In genomic region chr14:38206689-38207088, GRCh38 we compare ENCODE assay signal across 3 cellular contexts.
A peak's percentile ranks its signal among the peaks of the same experiment; 100 is the strongest.
TF ChIP-seq lines count a peak whose summit lies in the region.

No MANE protein-coding gene starts in this region.

TF ChIP-seq in GM23338, 12 proteins besides CTCF, POLR2A, EP300 and RAD21:
- no peak for TF ChIP-seq JUNB (IDR thresholded peaks at IDR 0.05; ENCODE audit: unreplicated experiment)
- TF ChIP-seq EZH2phosphoT487 (IDR thresholded peaks at IDR 0.05; ENCODE audit: unreplicated experiment) = no peak
- no peak for TF ChIP-seq ETS1 (IDR thresholded peaks at IDR 0.05)
- no peak for TF ChIP-seq NANOG (IDR thresholded peaks at IDR 0.05; ENCODE audit: borderline replicate concordance)
- TF ChIP-seq ZNF331 (CRISPR knock-in tag; IDR thresholded peaks at IDR 0.05; ENCODE audit: low read depth) = no peak
- TF ChIP-seq REST (IDR thresholded peaks at IDR 0.05; ENCODE audit: unreplicated experiment) = no peak
- no peak for TF ChIP-seq ZNF114 (CRISPR knock-in tag; IDR thresholded peaks at IDR 0.05)
- TF ChIP-seq STAT1 (IDR thresholded peaks at IDR 0.05; ENCODE audit: unreplicated experiment) = no peak

TF ChIP-seq in WTC11, 78 proteins besides CTCF, POLR2A, EP300 and RAD21 (continues in another document):
- TF ChIP-seq ZNF416 (CRISPR knock-in tag; IDR thresholded peaks at IDR 0.05) (peak; percentile 54; the same call in 1 of the 2 replicates), ZNF425 (CRISPR knock-in tag; conservative IDR thresholded peaks at IDR 0.05) (peak; percentile 85), ELF4 (CRISPR knock-in tag; IDR thresholded peaks at IDR 0.05; ENCODE audit: low read depth) (no peak), E2F1 (CRISPR knock-in tag; IDR thresholded peaks at IDR 0.05) (no peak), ZNF671 (CRISPR knock-in tag; IDR thresholded peaks at IDR 0.05) (0 out of 2 replicates have a peak, but pooled peaks have one; percentile 57), PRDM15 (CRISPR knock-in tag; IDR thresholded peaks at IDR 0.05) (no peak), AR (CRISPR knock-in tag; IDR thresholded peaks at IDR 0.05) (peak; percentile 81), ESRRA (CRISPR knock-in tag; IDR thresholded peaks at IDR 0.05; ENCODE audit: borderline replicate concordance) (no peak)

TF ChIP-seq in endothelial cell of umbilical vein, 7 proteins besides CTCF, POLR2A, EP300 and RAD21:
- TF ChIP-seq MAX (IDR thresholded peaks at IDR 0.05; ENCODE audit: insufficient read depth, insufficient read length) (no peak), JUN (IDR thresholded peaks at IDR 0.05; ENCODE audit: borderline replicate concordance, insufficient read depth, insufficient read length, low read depth) (no peak), EZH2 (IDR thresholded peaks at IDR 0.05; ENCODE audit: borderline replicate concordance, low read depth, low read length, severe bottlenecking) (no peak), MYC (IDR thresholded peaks at IDR 0.05; ENCODE audit: low read depth, low read length) (no peak), POLR2AphosphoS5 (IDR thresholded peaks at IDR 0.05; ENCODE audit: insufficient read depth, low read depth, low read length) (no peak), FOS (IDR thresholded peaks at IDR 0.05; ENCODE audit: borderline replicate concordance, insufficient read depth, low read length) (no peak), GATA2 (IDR thresholded peaks at IDR 0.05; ENCODE audit: insufficient read depth, insufficient read length, low read depth, low read length) (no peak)
